36 cellular contexts compared by ENCODE assay signal in the genomic region with DNA sequence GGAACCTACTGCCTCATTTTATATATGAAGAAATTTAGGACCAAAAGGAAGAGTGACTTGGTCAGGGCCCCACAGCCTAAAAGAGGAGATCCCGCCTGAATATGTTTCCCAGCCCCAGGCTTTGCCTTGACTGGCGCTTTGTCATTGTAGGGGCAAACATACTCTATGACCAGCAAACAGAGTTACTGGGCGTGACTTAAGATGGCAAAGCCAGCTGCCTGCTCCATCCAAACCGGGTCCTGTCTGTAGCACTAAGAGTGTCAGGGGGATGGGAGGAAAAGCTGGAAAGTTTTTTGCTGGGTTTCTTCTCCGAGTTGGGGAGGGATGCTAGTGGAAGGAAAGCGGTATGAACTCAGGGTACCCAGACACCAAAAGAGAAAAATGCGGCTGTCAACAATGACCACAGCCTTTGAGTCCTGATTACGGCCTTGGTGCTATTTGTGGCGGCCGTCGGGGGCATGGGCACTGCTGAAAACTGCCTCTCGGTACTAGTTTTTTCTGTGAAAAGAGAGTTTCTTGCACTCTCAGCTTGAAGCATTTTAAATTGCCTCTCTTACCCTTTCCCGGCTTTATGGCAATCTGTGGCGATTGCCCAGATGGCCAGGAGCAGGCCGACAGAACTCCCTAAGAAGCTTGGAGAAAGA.
"Had no signal": no experiment of that assay in that cellular context is flagged by ENCODE, and none has a peak within 500 bp of the region (broad histone marks: within the 10 kb centered on the region; RNA-seq: fewer than 3 reads in every experiment).

No MANE protein-coding gene starts in this region.

- H3K4me1 ChIP-seq: foreskin keratinocyte, gastrocnemius medialis had no signal

- H3K36me3 ChIP-seq: brain microvascular endothelial cell, gastrocnemius medialis, WERI-Rb-1 had no signal

- H3K4me3 ChIP-seq: gastrocnemius medialis had no signal

- ATAC-seq: activated CD8-positive, alpha-beta T cell treated with anti-CD3 and anti-CD28 coated beads for 36 hours; activated naive CD4-positive, alpha-beta T cell treated with anti-CD3 and anti-CD28 coated beads, Interleukin-2, amount 50 U/mL, for 72 hours; activated T-cell treated with anti-CD3 and anti-CD28 coated beads, Interleukin-2, amount 50 U/mL, for 72 hours; esophagus mucosa; foreskin keratinocyte; gastrocnemius medialis; T-helper 17 cell had no signal

- H3K27me3 ChIP-seq: brain microvascular endothelial cell, foreskin keratinocyte, gastrocnemius medialis had no signal

- H3K4me1 Mint-ChIP-seq: activated B cell treated with CpG ODN at 0.5 μM for 24 hours; activated naive CD4-positive, alpha-beta T cell treated with anti-CD3 and anti-CD28 coated beads, Interleukin-2, amount 10 ng/mL, durations not matched to agents 7 days and 5 days; activated naive CD8-positive, alpha-beta T cell treated with anti-CD3 and anti-CD28 coated beads, Interleukin-2, amount 10 ng/mL, durations not matched to agents 7 days and 5 days; central memory CD8-positive, alpha-beta T cell; T-helper 17 cell had no signal

- FAIRE-seq: astrocyte, bronchial epithelial cell, colon, endometrium, endothelial cell of umbilical vein had no signal

- H3K4me3 Mint-ChIP-seq: activated B cell treated with CpG ODN at 0.5 μM for 24 hours; activated CD8-positive, alpha-beta T cell treated with anti-CD3 and anti-CD28 coated beads for 36 hours; activated naive CD4-positive, alpha-beta T cell treated with anti-CD3 and anti-CD28 coated beads, Interleukin-2, amount 10 ng/mL, durations not matched to agents 7 days and 5 days; activated naive CD8-positive, alpha-beta T cell treated with anti-CD3 and anti-CD28 coated beads, Interleukin-2, amount 10 ng/mL, durations not matched to agents 7 days and 5 days; activated T-cell treated with anti-CD3 and anti-CD28 coated beads, Interleukin-2, amount 50 U/mL, for 24 hours; activated T-cell treated with anti-CD3 and anti-CD28 coated beads, Interleukin-2, amount 50 U/mL, for 72 hours; central memory CD8-positive, alpha-beta T cell; T-helper 17 cell; T-helper 2 cell treated with Interferon-gamma antibody and Interleukin-4, amounts not matched to agents 5 μg/mL and 100 μg/mL, for 36 hours had no signal

- H3K36me3 Mint-ChIP-seq: activated naive CD4-positive, alpha-beta T cell treated with anti-CD3 and anti-CD28 coated beads, Interleukin-2, amount 10 ng/mL, durations not matched to agents 7 days and 5 days; activated naive CD4-positive, alpha-beta T cell treated with anti-CD3 and anti-CD28 coated beads, Interleukin-2, amount 50 U/mL, for 72 hours; activated naive CD8-positive, alpha-beta T cell treated with anti-CD3 and anti-CD28 coated beads, Interleukin-2, amount 10 ng/mL, durations not matched to agents 7 days and 5 days had no signal

- H3K9me3 Mint-ChIP-seq: activated CD8-positive, alpha-beta T cell treated with anti-CD3 and anti-CD28 coated beads for 36 hours; activated naive CD4-positive, alpha-beta T cell treated with anti-CD3 and anti-CD28 coated beads, Interleukin-2, amount 10 ng/mL, durations not matched to agents 7 days and 5 days; activated naive CD8-positive, alpha-beta T cell treated with anti-CD3 and anti-CD28 coated beads, Interleukin-2, amount 10 ng/mL, durations not matched to agents 7 days and 5 days; activated T-cell treated with anti-CD3 and anti-CD28 coated beads, Interleukin-2, amount 50 U/mL, for 24 hours; activated T-cell treated with anti-CD3 and anti-CD28 coated beads, Interleukin-2, amount 50 U/mL, for 72 hours; central memory CD8-positive, alpha-beta T cell; T-helper 2 cell treated with Interferon-gamma antibody and Interleukin-4, amounts not matched to agents 5 μg/mL and 100 μg/mL, for 36 hours had no signal

- H3K27me3 Mint-ChIP-seq: activated naive CD8-positive, alpha-beta T cell treated with anti-CD3 and anti-CD28 coated beads, Interleukin-2, amount 10 ng/mL, durations not matched to agents 7 days and 5 days had no signal

- DNase-seq: activated B cell treated with CpG ODN at 0.5 μM for 24 hours; activated CD4-positive, alpha-beta T cell treated with anti-CD3 and anti-CD28 coated beads for 48 hours; activated CD4-positive, alpha-beta T cell treated with anti-CD3 and anti-CD28 coated beads, Interleukin-2, amount 50 U/mL, for 1 hour; activated CD4-positive, alpha-beta T cell treated with anti-CD3 and anti-CD28 coated beads, Interleukin-2, amount 50 U/mL, for 48 hours; activated CD8-positive, alpha-beta memory T cell treated with anti-CD3 and anti-CD28 coated beads for 24 hours; activated CD8-positive, alpha-beta memory T cell treated with anti-CD3 and anti-CD28 coated beads, Interleukin-2, amount 50 U/mL, for 4 hours; activated CD8-positive, alpha-beta T cell treated with anti-CD3 and anti-CD28 coated beads for 36 hours; activated gamma-delta T cell; activated naive CD4-positive, alpha-beta T cell; activated naive CD4-positive, alpha-beta T cell treated with anti-CD3 and anti-CD28 coated beads, Interleukin-2, amount 10 ng/mL, durations not matched to agents 7 days and 5 days; activated naive CD8-positive, alpha-beta T cell treated with anti-CD3 and anti-CD28 coated beads, Interleukin-2, amount 10 ng/mL, durations not matched to agents 7 days and 5 days; activated T-cell treated with anti-CD3 and anti-CD28 coated beads for 4 hours; activated T-cell treated with anti-CD3 and anti-CD28 coated beads, Interleukin-2, amount 50 U/mL, for 24 hours; activated T-cell treated with anti-CD3 and anti-CD28 coated beads, Interleukin-2, amount 50 U/mL, for 72 hours; amniotic stem cell; anterior cingulate cortex; brain microvascular endothelial cell; cortex of kidney; dermis blood vessel endothelial cell; effector CD8-positive, alpha-beta T cell; foreskin keratinocyte; gastrocnemius medialis; glutamatergic neuron; T-helper 1 cell; T-helper 17 cell; T1000; WERI-Rb-1 had no signal

- H3K27ac ChIP-seq: brain microvascular endothelial cell, foreskin keratinocyte, gastrocnemius medialis, WERI-Rb-1 had no signal

- H3K9me3 ChIP-seq: gastrocnemius medialis had no signal

- H3K27ac Mint-ChIP-seq: activated B cell treated with CpG ODN at 0.5 μM for 24 hours; activated CD8-positive, alpha-beta T cell treated with anti-CD3 and anti-CD28 coated beads for 36 hours; activated naive CD4-positive, alpha-beta T cell treated with anti-CD3 and anti-CD28 coated beads, Interleukin-2, amount 10 ng/mL, durations not matched to agents 7 days and 5 days; activated naive CD4-positive, alpha-beta T cell treated with anti-CD3 and anti-CD28 coated beads, Interleukin-2, amount 50 U/mL, for 72 hours; activated naive CD8-positive, alpha-beta T cell treated with anti-CD3 and anti-CD28 coated beads, Interleukin-2, amount 10 ng/mL, durations not matched to agents 7 days and 5 days; activated T-cell treated with anti-CD3 and anti-CD28 coated beads, Interleukin-2, amount 50 U/mL, for 24 hours; activated T-cell treated with anti-CD3 and anti-CD28 coated beads, Interleukin-2, amount 50 U/mL, for 72 hours; T-helper 17 cell; T-helper 2 cell treated with Interferon-gamma antibody and Interleukin-4, amounts not matched to agents 5 μg/mL and 100 μg/mL, for 36 hours had no signal
